Comparison of ENCODE assay signal across 13 cellular contexts in genomic region chr5:95955996-95956899, GRCh38. TPM values are rescaled to one million over a fixed set of nuclear protein-coding genes. Genes with fewer than 3 reads are reported as not detected.
A peak's percentile ranks its signal among the peaks of the same experiment; 100 is the strongest.
DNase-seq lines count a peak whose midpoint lies in the region; ATAC-seq, FAIRE-seq and TF ChIP-seq lines count a peak whose summit lies in the region.
"Had no signal": no experiment of that assay in that cellular context is flagged by ENCODE, and none has a peak within 500 bp of the region (broad histone marks: within the 10 kb centered on the region; RNA-seq: fewer than 3 reads in every experiment).

No MANE protein-coding gene starts in this region.

- peaks cover 78% of the 10 kb centered on the region for H3K36me3 Mint-ChIP-seq in stimulated activated naive CD8-positive, alpha-beta T cell treated with anti-CD3 and anti-CD28 coated beads, Interleukin-15, Interleukin-2, amounts not matched to agents 100 ng/mL and 50 ng/mL, for 24 hours (ENCODE audit: low read depth)
- peaks cover 37% of the 10 kb centered on the region for H3K36me3 Mint-ChIP-seq in activated CD4-positive, alpha-beta memory T cell treated with anti-CD3 and anti-CD28 coated beads for 36 hours

- 0 out of 2 replicates have a peak, but pooled peaks cover 3% of the 10 kb centered on the region for H3K4me1 ChIP-seq in GM12878 (ENCODE audit: control insufficient read depth, insufficient read depth, low read length)

- no peak for TF ChIP-seq RAD21 in GM12878 (IDR thresholded peaks at IDR 0.05; ENCODE audit: insufficient read depth, low read depth, low read length)

- H3K4me3 Mint-ChIP-seq in stimulated activated naive CD8-positive, alpha-beta T cell treated with anti-CD3 and anti-CD28 coated beads, Interleukin-15, Interleukin-2, amounts not matched to agents 100 ng/mL and 50 ng/mL, for 24 hours, result peak overlapping the region; percentile 41
- H3K4me3 Mint-ChIP-seq in activated CD4-positive, alpha-beta memory T cell treated with anti-CD3 and anti-CD28 coated beads for 36 hours, result no peak overlapping the region
- H3K4me3 Mint-ChIP-seq: effector memory CD8-positive, alpha-beta T cell; memory B cell had no signal

- CTCF ChIA-PET in GM12878 (lab: Yijun Ruan, JAX), result interaction anchor here (0.5 to 8.9 kb wide), 21 partner anchors 7 to 807 kb away, joined by 3 to 61 read pairs (median 5); no protein-coding TSS in a partner anchor
- CTCF ChIA-PET in HEK293T (lab: Yijun Ruan, JAX), result no interaction called here
- CTCF ChIA-PET in activated CD4-positive, alpha-beta memory T cell treated with anti-CD3 and anti-CD28 coated beads for 36 hours (lab: Charles Lee), result interaction anchor here (1.1 to 6.4 kb wide), 3 partner anchors 20 to 381 kb away, joined by 4 to 46 read pairs (median 6); no protein-coding TSS in a partner anchor

- no peak for TF ChIP-seq POLR2A in GM12878 (IDR thresholded peaks at IDR 0.05; ENCODE audit: low read depth, low read length)

- peaks cover 10% of the 10 kb centered on the region for H3K9me3 Mint-ChIP-seq in stimulated activated naive CD8-positive, alpha-beta T cell treated with anti-CD3 and anti-CD28 coated beads, Interleukin-15, Interleukin-2, amounts not matched to agents 100 ng/mL and 50 ng/mL, for 24 hours
- H3K9me3 Mint-ChIP-seq in activated CD4-positive, alpha-beta memory T cell treated with anti-CD3 and anti-CD28 coated beads for 36 hours, result no peaks in the 10 kb centered on the region
- H3K9me3 Mint-ChIP-seq: effector memory CD8-positive, alpha-beta T cell had no signal

- H3K79me2 ChIP-seq in GM12878 (ENCODE audit: control insufficient read depth, insufficient read depth, low read length), result peaks cover 97% of the 10 kb centered on the region

- no peaks in the 10 kb centered on the region; the same call in 2 of the 3 replicates for H3K9me3 ChIP-seq in GM12878 (replicated peaks; ENCODE audit: control insufficient read depth, insufficient read depth, low read length)

- in situ Hi-C loops in GM12878 (cut with MboI), result loop anchor here (5.0 kb wide), 1 partner anchor 94 kb away; no protein-coding TSS in a partner anchor

- SMC1A ChIA-PET in GM12878 (lab: Charles Lee; ENCODE audit: uncharacterized antibody, unreplicated experiment), result interaction anchor here (0.7 to 7.1 kb wide), 28 partner anchors 7 to 381 kb away, joined by 3 to 71 read pairs (median 8); no protein-coding TSS in a partner anchor

- no peaks in the 10 kb centered on the region for H4K20me1 ChIP-seq in GM12878 (ENCODE audit: control insufficient read depth, insufficient read depth)

- no peak overlapping the region for H3K27ac Mint-ChIP-seq in stimulated activated naive CD8-positive, alpha-beta T cell treated with anti-CD3 and anti-CD28 coated beads, Interleukin-15, Interleukin-2, amounts not matched to agents 100 ng/mL and 50 ng/mL, for 24 hours
- H3K27ac Mint-ChIP-seq in activated CD4-positive, alpha-beta memory T cell treated with anti-CD3 and anti-CD28 coated beads for 36 hours, result no peak overlapping the region
- H3K27ac Mint-ChIP-seq: effector memory CD8-positive, alpha-beta T cell; memory B cell had no signal

- ATAC-seq in stimulated activated naive CD8-positive, alpha-beta T cell treated with anti-CD3 and anti-CD28 coated beads, Interleukin-15, Interleukin-2, amounts not matched to agents 100 U/mL and 50 U/mL, for 24 hours, result no peak
- ATAC-seq in GM12878 (peak; percentile 10; the same call in 1 of the 3 replicates), GM18858 (IDR thresholded peaks at IDR 0.05; ENCODE audit: unreplicated experiment) (no peak)
- ATAC-seq: effector memory CD8-positive, alpha-beta T cell had no signal

- RAD21 ChIA-PET in GM12878 (lab: Charles Lee; ENCODE audit: unreplicated experiment), result interaction anchor here (0.6 to 5.3 kb wide), 26 partner anchors 8 to 484 kb away, joined by 3 to 46 read pairs (median 5); no protein-coding TSS in a partner anchor

- no peak for DNase-seq in stimulated activated naive CD8-positive, alpha-beta T cell treated with anti-CD3 and anti-CD28 coated beads, Interleukin-15, Interleukin-2, amounts not matched to agents 100 U/mL and 50 U/mL, for 24 hours
- DNase-seq in GM12878 (ENCODE audit: low read depth, low spot score), result no peak
- peak; percentile 25 for DNase-seq in iris pigment epithelial cell (ENCODE audit: low read depth)
- no peak for DNase-seq in DMS114 treated with DMSO at 0.1 percent for 48 hours (lab: John Stamatoyannopoulos, UW; ENCODE audit: unreplicated experiment)
- no peak for DNase-seq in HEK293T (ENCODE audit: extremely low spot score)
- no peak for DNase-seq in activated CD4-positive, alpha-beta memory T cell treated with anti-CD3 and anti-CD28 coated beads for 36 hours
- DNase-seq: activated effector memory CD4-positive, alpha-beta T cell treated with Interleukin-2 at 50 U/mL for 16 hours; effector memory CD8-positive, alpha-beta T cell; NCI-H82; stimulated activated naive CD4-positive, alpha-beta T cell treated with Interleukin-2 at 50 U/mL for 16 hours had no signal

- H3K4me2 ChIP-seq in GM12878 (ENCODE audit: control insufficient read depth, insufficient read depth), result peak overlapping the region; percentile 54

- TF ChIP-seq EP300 in GM12878 (IDR thresholded peaks at IDR 0.05; ENCODE audit: borderline replicate concordance in 1 of 2, control insufficient read depth in 1 of 2, low read depth in 2 of 2, low read length in 2 of 2), result no peak

- 94% methylated on average over 2 of the region's 2 CpGs for WGBS in GM12878 (ENCODE audit: insufficient coverage, insufficient replicate concordance, low lambda C conversion rate, missing lambda C conversion rate)

- POLR2A ChIA-PET in GM12878 (lab: Charles Lee) (interaction anchor here (1.0 to 4.1 kb wide), 13 partner anchors 10 to 86 kb away, joined by 3 to 20 read pairs (median 5); no protein-coding TSS in a partner anchor), HEK293T (lab: Yijun Ruan, JAX) (no interaction called here)
- POLR2A ChIA-PET in activated CD4-positive, alpha-beta memory T cell treated with anti-CD3 and anti-CD28 coated beads for 36 hours (lab: Charles Lee), result no interaction called here

- peak overlapping the region; percentile 6; the same call in 1 of the 2 replicates for H3K27ac ChIP-seq in GM12878 (ENCODE audit: control insufficient read depth, insufficient read depth)

- H2AFZ ChIP-seq in GM12878 (ENCODE audit: control insufficient read depth, low read depth, low read length), result no peak overlapping the region

- H3K27me3 ChIP-seq in GM12878 (replicated peaks in 1 of 2; ENCODE audit: control insufficient read depth in 2 of 2, insufficient read depth in 2 of 2, low read length in 1 of 2), result no peaks in the 10 kb centered on the region

- peaks cover 69% of the 10 kb centered on the region for H3K4me1 Mint-ChIP-seq in stimulated activated naive CD8-positive, alpha-beta T cell treated with anti-CD3 and anti-CD28 coated beads, Interleukin-15, Interleukin-2, amounts not matched to agents 100 ng/mL and 50 ng/mL, for 24 hours (ENCODE audit: low read depth)
- peaks cover 55% of the 10 kb centered on the region for H3K4me1 Mint-ChIP-seq in activated CD4-positive, alpha-beta memory T cell treated with anti-CD3 and anti-CD28 coated beads for 36 hours (ENCODE audit: low read depth)

- no peak for TF ChIP-seq CTCF in GM12878 (IDR thresholded peaks at IDR 0.05 in 2 of 3, conservative IDR thresholded peaks at IDR 0.05 in 1 of 3; ENCODE audit: control insufficient read depth in 2 of 3, extremely low read depth in 1 of 3, insufficient read depth in 1 of 3, low read depth in 3 of 3, low read length in 3 of 3)

- peak overlapping the region; percentile 46; the same call in 1 of the 2 replicates for H3K4me3 ChIP-seq in GM12878

- no peaks in the 10 kb centered on the region for H3K27me3 Mint-ChIP-seq in stimulated activated naive CD8-positive, alpha-beta T cell treated with anti-CD3 and anti-CD28 coated beads, Interleukin-15, Interleukin-2, amounts not matched to agents 100 ng/mL and 50 ng/mL, for 24 hours
- H3K27me3 Mint-ChIP-seq in activated CD4-positive, alpha-beta memory T cell treated with anti-CD3 and anti-CD28 coated beads for 36 hours, result no peaks in the 10 kb centered on the region
- H3K27me3 Mint-ChIP-seq: effector memory CD8-positive, alpha-beta T cell; memory B cell had no signal

- no TSS peak for BruUV-seq in GM12878 (replicated peaks; lab: Mats Ljungman, UMichigan)

- intact Hi-C loops in GM12878 (cut with micrococcal nuclease; ENCODE audit: unreplicated experiment), result loop anchor here (10.0 kb wide), 1 partner anchor 311 kb away; the partner anchor contains the start of gene RFESD
- intact Hi-C loops in activated CD4-positive, alpha-beta memory T cell treated with anti-CD3 and anti-CD28 coated beads for 36 hours (cut with micrococcal nuclease), result no loop called here

- H3K36me3 ChIP-seq in GM12878 (ENCODE audit: control insufficient read depth in 2 of 2, insufficient read depth in 2 of 2, low read length in 1 of 2), result peaks cover 0 to 6% of the 10 kb centered on the region in 2 experiments; a peak in 1 of 4 replicates

- H3K9ac ChIP-seq in GM12878 (ENCODE audit: control insufficient read depth, insufficient read depth, low read length), result no peak overlapping the region

- no peak for FAIRE-seq in GM12878 (lab: Jason Lieb, UNC)

TF ChIP-seq in GM12878, 131 proteins besides CTCF, POLR2A, EP300 and RAD21 (continues in another document):
- no peak for TF ChIP-seq MYB (IDR thresholded peaks at IDR 0.05; ENCODE audit: borderline replicate concordance, low read depth, low read length)
- TF ChIP-seq NR2C2 (IDR thresholded peaks at IDR 0.05; ENCODE audit: borderline replicate concordance, control insufficient read depth, insufficient read length, low read depth), result no peak

TF ChIP-seq in HEK293T, 16 proteins besides CTCF, POLR2A, EP300 and RAD21 (continues in another document):
- TF ChIP-seq FOXA1 (IDR thresholded peaks at IDR 0.05) (no peak), L3MBTL2 (conservative IDR thresholded peaks at IDR 0.05) (no peak), TARDBP (IDR thresholded peaks at IDR 0.05) (no peak)

RNA-seq across cellular contexts. Expression of gene ELL2, which starts 5.4 kb away (rescaled TPM):
- total RNA-seq in GM12878 (2013; cell fraction: nucleolus; rRNA removed), result 85.3 and 105 TPM in 2 replicates
- total RNA-seq in GM12878 (2014; rRNA removed), result 59.9 and 61.6 TPM in 2 replicates
- 83.8 and 87.5 TPM in 2 replicates for total RNA-seq in GM12878 (2014; rRNA removed; fragmentation: Illumina TruSeq; extraction: Trizol)
- total RNA-seq in GM12878 (2021), result 76.1 and 76.9 TPM in 2 replicates
- 24.4 TPM for polyA plus RNA-seq in GM12878 (2011; ENCODE audit: low read depth)
- 91.4 and 122 TPM in 2 replicates for polyA plus RNA-seq in GM12878 (2011; rRNA removed)
- polyA plus RNA-seq in GM12878 (2011; cell fraction: cytosol; rRNA removed), result 38.3 and 41.6 TPM in 2 replicates
- 70.5 and 86.0 TPM in 2 replicates for polyA plus RNA-seq in GM12878 (2011; cell fraction: nucleus; rRNA removed)
- 32.2 and 37.2 TPM in 2 replicates for polyA plus RNA-seq in GM12878 (2012)
- 64.9 and 73.3 TPM in 2 replicates for polyA plus RNA-seq in GM12878 (2014; fragmentation: Illumina TruSeq; extraction: Trizol)
- polyA plus RNA-seq in GM12878 (2014; fragmentation: Nextera tagmentation; extraction: Ambion mirVana), result 10 to 100 TPM; 24.2 to 34.4 TPM
- 46.4 and 47.7 TPM in 2 replicates for polyA plus RNA-seq in GM12878 (2014; rRNA removed)
- 10 to 100 TPM; 50.2 to 53.1 TPM for polyA plus RNA-seq in GM12878 (2016; fragmentation: Nextera tagmentation; extraction: Ambion mirVana)
- 110 and 125 TPM in 2 replicates for polyA minus RNA-seq in GM12878 (2011; rRNA and poly(A)+ RNA removed)
- 41.3 and 44.8 TPM in 2 replicates for polyA minus RNA-seq in GM12878 (2011; cell fraction: cytosol; rRNA and poly(A)+ RNA removed)
- polyA minus RNA-seq in GM12878 (2011; cell fraction: nucleus; rRNA and poly(A)+ RNA removed), result 172 and 368 TPM in 2 replicates
- total RNA-seq in activated CD4-positive, alpha-beta memory T cell treated with anti-CD3 and anti-CD28 coated beads for 36 hours, result 100 to 1,000 TPM; 127 to 132 TPM
